In the genomic region with DNA sequence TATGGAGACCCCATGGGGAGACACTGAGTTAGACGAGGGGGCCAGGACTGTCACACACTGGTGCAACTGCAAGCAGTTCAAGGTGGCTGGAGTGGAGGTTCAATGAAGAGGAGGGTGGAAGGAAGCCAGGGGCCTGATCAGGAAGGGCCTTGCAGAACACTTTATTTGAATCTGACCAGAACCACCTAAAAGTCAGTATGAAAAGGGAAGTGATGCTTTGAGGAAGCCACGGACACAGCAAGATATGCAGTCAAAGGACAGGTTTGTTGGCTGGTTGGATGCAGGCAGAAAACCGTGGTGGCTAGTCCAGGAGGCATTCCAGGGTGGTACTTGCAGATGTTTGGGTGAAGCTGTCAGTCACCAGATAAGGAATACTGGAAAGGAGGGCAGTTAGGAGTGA, we compare ENCODE assay signal across 18 cellular contexts. TPM values are rescaled to one million over a fixed set of nuclear protein-coding genes. Genes with fewer than 3 reads are reported as not detected.
DNase-seq lines count a peak whose midpoint lies in the region; ATAC-seq and TF ChIP-seq lines count a peak whose summit lies in the region.
"Had no signal": no experiment of that assay in that cellular context is flagged by ENCODE, and none has a peak within 500 bp of the region (broad histone marks: within the 10 kb centered on the region; RNA-seq: fewer than 3 reads in every experiment).

No MANE protein-coding gene starts in this region.

- DNase-seq in CMK (ENCODE audit: low read depth) (peak; percentile 59), SKM-1 treated with dmso at 0.1 percent for 144 hours (lab: John Stamatoyannopoulos, UW; ENCODE audit: unreplicated experiment) (peak; percentile 79), NCI-H524 (lab: John Stamatoyannopoulos, UW) (no peak), breast epithelium (ENCODE audit: low spot score in 2 of 2) (no peak), T-helper 9 cell (no peak), NCI-H345 treated with DMSO at 0.1 percent for 48 hours (lab: John Stamatoyannopoulos, UW; ENCODE audit: unreplicated experiment) (no peak)
- DNase-seq: activated CD8-positive, alpha-beta T cell treated with anti-CD3 and anti-CD28 coated beads for 36 hours; activated naive CD4-positive, alpha-beta T cell; Calu3; effector memory CD8-positive, alpha-beta T cell; PC-9; T-helper 17 cell; uterus had no signal

- no peaks in the 10 kb centered on the region for H3K27me3 ChIP-seq in breast epithelium
- H3K27me3 ChIP-seq: uterus had no signal

- no peak for TF ChIP-seq POLR2A in breast epithelium (IDR thresholded peaks at IDR 0.05)

- intact Hi-C loops in breast epithelium (cut with DNase I; ENCODE audit: low total_unique reads), result no loop called here

- H3K27ac ChIP-seq in breast epithelium, result no peak overlapping the region
- H3K27ac ChIP-seq: PC-9, uterus had no signal

- H3K4me3 ChIP-seq in breast epithelium, result no peak overlapping the region
- H3K4me3 ChIP-seq: PC-9, uterus had no signal

- no peak for TF ChIP-seq CTCF in breast epithelium (IDR thresholded peaks at IDR 0.05)

- no peaks in the 10 kb centered on the region for H3K4me1 ChIP-seq in breast epithelium
- H3K4me1 ChIP-seq: uterus had no signal

- H3K9me3 ChIP-seq in breast epithelium, result peaks cover 0 to 9% of the 10 kb centered on the region in 2 donors
- H3K9me3 ChIP-seq: uterus had no signal

- ATAC-seq in GM21423 (IDR thresholded peaks at IDR 0.05; ENCODE audit: unreplicated experiment) (peak; percentile 47), HG03378 (IDR thresholded peaks at IDR 0.05; ENCODE audit: unreplicated experiment) (peak; percentile 44)
- ATAC-seq: activated CD8-positive, alpha-beta T cell treated with anti-CD3 and anti-CD28 coated beads for 36 hours; effector memory CD8-positive, alpha-beta T cell; stimulated activated effector memory CD8-positive, alpha-beta T cell treated with anti-CD3 and anti-CD28 coated beads, Interleukin-12 subunit alpha, Interleukin-12 subunit beta, amount 100 ng/mL, for 72 hours; T-helper 17 cell had no signal

- H3K36me3 ChIP-seq in breast epithelium, result no peaks in the 10 kb centered on the region
- H3K36me3 ChIP-seq: uterus had no signal

RNA-seq across cellular contexts. Expression of gene FAM124B, which starts 3.5 kb away (rescaled TPM):
- 1 to 10 TPM; 2.6 to 7.9 (median 3.5) TPM for total RNA-seq in breast epithelium
- total RNA-seq: A673, bronchial epithelial cell, Calu3 had no signal

Comparison
In these comparisons a context has a peak if more than half of its experiments do, and no peak if none do; other contexts are left out.
1. DNase-seq: peak in CMK (single experiment) and SKM-1 treated with dmso at 0.1 percent for 144 hours (single experiment); none in NCI-H524 (0 of 2), breast epithelium (0 of 2), T-helper 9 cell (single experiment) and NCI-H345 treated with DMSO at 0.1 percent for 48 hours (single experiment).